In the genomic region with DNA sequence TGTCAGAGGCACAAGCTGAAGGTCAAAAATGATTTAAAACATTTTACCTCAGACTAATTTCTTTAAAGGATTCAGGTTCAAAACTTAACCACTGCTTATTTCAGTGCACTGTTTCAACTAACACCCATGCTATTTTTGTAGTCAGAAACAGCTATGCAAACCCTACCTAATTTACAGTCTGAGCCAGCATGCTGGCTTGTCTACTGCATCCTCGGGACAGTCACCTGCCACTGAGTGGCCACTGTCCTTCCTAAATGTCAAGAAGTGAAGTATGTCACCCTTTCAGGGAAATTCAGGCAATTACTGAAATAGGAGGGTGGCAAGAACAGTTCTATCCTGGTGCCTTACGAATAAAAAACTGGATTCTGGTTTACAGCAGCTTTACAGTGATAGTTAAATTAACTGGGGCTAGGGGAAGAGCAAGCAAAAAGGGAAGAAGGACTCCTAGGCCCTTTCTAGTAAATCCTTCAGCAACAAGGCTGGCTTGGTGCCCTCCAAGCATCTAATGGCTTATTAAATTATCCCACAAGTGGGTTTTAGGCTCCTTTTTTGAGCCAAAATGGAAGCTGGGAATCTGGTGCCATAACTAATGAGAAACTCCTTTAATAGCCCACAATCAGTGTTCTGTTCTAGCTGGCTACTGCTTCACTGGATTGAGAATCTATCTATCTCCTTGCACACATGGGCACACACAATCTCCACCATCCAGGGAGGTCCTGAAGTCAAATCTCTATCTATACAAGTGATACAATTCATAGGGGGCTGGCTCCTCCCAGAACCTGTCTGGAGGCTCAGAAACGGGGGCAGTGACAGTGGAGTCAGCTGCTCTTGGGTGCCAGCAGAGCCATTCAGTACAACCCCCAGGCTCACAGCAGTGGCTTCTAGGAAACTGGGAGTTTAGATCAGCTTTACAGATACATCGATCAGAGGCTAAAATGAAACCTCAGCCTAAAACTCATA, we compare ENCODE assay signal across 8 cellular contexts. TPM values are rescaled to one million over a fixed set of nuclear protein-coding genes. Genes with fewer than 3 reads are reported as not detected.
A peak's percentile ranks its signal among the peaks of the same experiment; 100 is the strongest.
DNase-seq lines count a peak whose midpoint lies in the region; ATAC-seq lines count a peak whose summit lies in the region.

No MANE protein-coding gene starts in this region.

- no peaks in the 10 kb centered on the region for H3K9me3 ChIP-seq in CD4-positive, CD25-positive, alpha-beta regulatory T cell (ENCODE audit: control insufficient read depth in 2 of 2, low read length in 2 of 2)
- no peaks in the 10 kb centered on the region for H3K9me3 ChIP-seq in NT2/D1 (ENCODE audit: insufficient read depth, low read length)

- H3K27me3 ChIP-seq in CD4-positive, CD25-positive, alpha-beta regulatory T cell (ENCODE audit: control insufficient read depth, insufficient read depth, low read length) = no peaks in the 10 kb centered on the region
- H3K27me3 ChIP-seq in NT2/D1 (ENCODE audit: insufficient read depth, insufficient read length) = no peaks in the 10 kb centered on the region

- H3K4me3 ChIP-seq in CD4-positive, CD25-positive, alpha-beta regulatory T cell (ENCODE audit: low read depth, low read length) = no peak overlapping the region
- no peak overlapping the region for H3K4me3 ChIP-seq in NT2/D1 (ENCODE audit: insufficient read length, low read depth)

- H3K27ac ChIP-seq in CD4-positive, CD25-positive, alpha-beta regulatory T cell (ENCODE audit: insufficient read depth, low read length, poor library complexity, severe bottlenecking) = no peak overlapping the region
- H3K27ac ChIP-seq in cingulate gyrus (ENCODE audit: low read depth, low read length) = peak overlapping the region; percentile 4

- H3K9ac ChIP-seq in NT2/D1 (ENCODE audit: insufficient read length, low read depth) = peak overlapping the region; percentile 9

- H3K36me3 Mint-ChIP-seq in CD4-positive, CD25-positive, alpha-beta regulatory T cell = peaks cover 44% of the 10 kb centered on the region
- H3K36me3 Mint-ChIP-seq in naive thymus-derived CD8-positive, alpha-beta T cell = peaks cover 0 to 55% (median 4%) of the 10 kb centered on the region in 3 donors

- H3K9me3 Mint-ChIP-seq in CD4-positive, CD25-positive, alpha-beta regulatory T cell = no peaks in the 10 kb centered on the region
- no peaks in the 10 kb centered on the region for H3K9me3 Mint-ChIP-seq in naive thymus-derived CD8-positive, alpha-beta T cell

- no peak for DNase-seq in CD4-positive, CD25-positive, alpha-beta regulatory T cell
- DNase-seq in NT2/D1 (ENCODE audit: low read depth, low spot score) (no peak), DMS153 treated with DMSO at 0.1 percent for 48 hours (lab: John Stamatoyannopoulos, UW; ENCODE audit: unreplicated experiment) (no peak), NCI-H82 treated with DMSO at 0.1 percent for 48 hours (lab: John Stamatoyannopoulos, UW; ENCODE audit: unreplicated experiment) (no peak)
- DNase-seq in naive thymus-derived CD8-positive, alpha-beta T cell = no peak

- ATAC-seq in CD4-positive, CD25-positive, alpha-beta regulatory T cell (ENCODE audit: low read depth in 2 of 2) = no peak
- ATAC-seq in naive thymus-derived CD8-positive, alpha-beta T cell = no peak
- ATAC-seq in HG03354 (IDR thresholded peaks at IDR 0.05; ENCODE audit: poor library complexity, severe bottlenecking, unreplicated experiment) (no peak), HG02642 (IDR thresholded peaks at IDR 0.05; ENCODE audit: poor library complexity, unreplicated experiment) (no peak)

- H3K4me3 Mint-ChIP-seq in CD4-positive, CD25-positive, alpha-beta regulatory T cell = no peak overlapping the region
- H3K4me3 Mint-ChIP-seq in naive thymus-derived CD8-positive, alpha-beta T cell = no peak overlapping the region

- H3K4me1 ChIP-seq in CD4-positive, CD25-positive, alpha-beta regulatory T cell (ENCODE audit: control insufficient read depth, insufficient read depth, low read length, poor library complexity, severe bottlenecking) = peaks cover 23% of the 10 kb centered on the region
- H3K4me1 ChIP-seq in NT2/D1 (ENCODE audit: insufficient read depth, insufficient read length) = peaks cover 20% of the 10 kb centered on the region

- peak overlapping the region; percentile 28 to 81 (median 77) for H3K27ac Mint-ChIP-seq in CD4-positive, CD25-positive, alpha-beta regulatory T cell
- peak overlapping the region; percentile 15 to 83 (median 60) for H3K27ac Mint-ChIP-seq in naive thymus-derived CD8-positive, alpha-beta T cell

- no peaks in the 10 kb centered on the region for H3K27me3 Mint-ChIP-seq in CD4-positive, CD25-positive, alpha-beta regulatory T cell
- H3K27me3 Mint-ChIP-seq in naive thymus-derived CD8-positive, alpha-beta T cell = no peaks in the 10 kb centered on the region

- peaks cover 63% of the 10 kb centered on the region for H3K36me3 ChIP-seq in CD4-positive, CD25-positive, alpha-beta regulatory T cell (ENCODE audit: control insufficient read depth, insufficient read depth, low read length)
- H3K36me3 ChIP-seq in NT2/D1 (ENCODE audit: insufficient read depth, insufficient read length, low read length) = peaks cover 91% of the 10 kb centered on the region

- POLR2A ChIA-PET in naive thymus-derived CD8-positive, alpha-beta T cell (lab: Charles Lee) = interaction anchor here (0.6 to 4.0 kb wide), 6 partner anchors 14 to 52 kb away, joined by 3 to 32 read pairs (median 5); no protein-coding TSS in a partner anchor

- peaks cover 6 to 56% (median 31%) of the 10 kb centered on the region in 4 donors for H3K4me1 Mint-ChIP-seq in CD4-positive, CD25-positive, alpha-beta regulatory T cell
- peaks cover 20 to 61% (median 46%) of the 10 kb centered on the region in 4 donors for H3K4me1 Mint-ChIP-seq in naive thymus-derived CD8-positive, alpha-beta T cell

RNA-seq across cellular contexts. Expression of gene SH2B3, which starts 43.4 kb away (rescaled TPM):
- 25.7 TPM for total RNA-seq in CD4-positive, CD25-positive, alpha-beta regulatory T cell
- polyA plus RNA-seq in CD4-positive, CD25-positive, alpha-beta regulatory T cell = 1 to 10 TPM; 1.6 to 5.3 (median 3.8) TPM
- total RNA-seq in naive thymus-derived CD8-positive, alpha-beta T cell = 10 to 100 TPM; 12.5 to 12.8 TPM
- 1 to 10 TPM; 2.1 to 5.3 (median 3.2) TPM for polyA plus RNA-seq in naive thymus-derived CD8-positive, alpha-beta T cell
